1 cellular context compared by ENCODE assay signal in genomic region chr20:58650776-58651547, GRCh38.
TF ChIP-seq lines count a peak whose summit lies in the region.

Gene STX16, plus strand, starts transcription at chr20:58651283. Its CDS starts 724 bp downstream, at chr20:58652007.

TF ChIP-seq in SK-N-SH treated with all-trans-retinoic acid at 6 μM for 48 hours, 23 proteins besides CTCF, POLR2A, EP300 and RAD21 (continued from another document):
- TF ChIP-seq POU6F1 (CRISPR knock-in tag; IDR thresholded peaks at IDR 0.05; ENCODE audit: borderline replicate concordance, low read depth) = no peak
